Comparison of ENCODE assay signal across 1 cellular context in the genomic region with DNA sequence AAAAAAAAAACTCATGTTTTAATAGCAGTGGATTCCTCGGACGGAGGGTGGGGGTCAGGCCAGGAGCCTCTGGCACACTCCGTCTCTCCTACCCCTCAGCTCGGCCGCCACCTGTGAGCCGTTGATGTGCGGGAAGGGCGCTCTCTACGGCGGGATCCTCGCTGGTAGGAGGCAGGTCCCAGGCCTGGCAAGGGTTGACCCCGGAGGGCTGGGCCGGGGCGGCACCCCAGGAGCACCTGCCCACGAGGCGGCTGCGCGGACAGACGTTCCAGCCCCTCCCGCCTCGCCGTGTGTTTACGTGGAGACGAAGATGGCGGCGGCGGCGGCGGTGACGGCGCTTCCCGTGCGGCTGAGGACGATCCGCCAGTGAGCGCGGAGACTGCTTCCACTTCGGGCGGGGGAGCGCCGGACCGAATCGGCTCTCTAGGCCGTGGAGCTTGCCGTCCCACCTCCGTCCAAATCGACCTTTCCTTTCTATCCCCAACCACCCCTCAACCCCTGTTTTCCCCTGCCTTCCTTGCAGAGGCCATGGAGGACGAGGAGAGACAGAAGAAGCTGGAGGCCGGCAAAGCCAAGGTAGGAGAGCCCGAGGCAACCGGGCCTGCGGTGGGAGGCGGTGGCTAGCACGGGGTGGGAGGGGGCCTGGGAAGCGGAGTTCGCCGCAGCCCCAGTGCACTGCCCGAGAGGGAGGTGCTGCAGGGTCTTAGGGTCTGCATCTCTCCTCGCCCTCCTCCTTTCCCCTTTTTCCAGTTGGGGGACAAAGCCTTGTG.
TF ChIP-seq lines count a peak whose summit lies in the region.

A gene (plus strand): TSS at position 291 of the 770 bp plus-strand sequence. CDS start 238 bp downstream, at position 529.

TF ChIP-seq in HepG2, 621 proteins besides CTCF, POLR2A, EP300 and RAD21 (continued from another document and continues in another):
- TF ChIP-seq, protein P1, sequence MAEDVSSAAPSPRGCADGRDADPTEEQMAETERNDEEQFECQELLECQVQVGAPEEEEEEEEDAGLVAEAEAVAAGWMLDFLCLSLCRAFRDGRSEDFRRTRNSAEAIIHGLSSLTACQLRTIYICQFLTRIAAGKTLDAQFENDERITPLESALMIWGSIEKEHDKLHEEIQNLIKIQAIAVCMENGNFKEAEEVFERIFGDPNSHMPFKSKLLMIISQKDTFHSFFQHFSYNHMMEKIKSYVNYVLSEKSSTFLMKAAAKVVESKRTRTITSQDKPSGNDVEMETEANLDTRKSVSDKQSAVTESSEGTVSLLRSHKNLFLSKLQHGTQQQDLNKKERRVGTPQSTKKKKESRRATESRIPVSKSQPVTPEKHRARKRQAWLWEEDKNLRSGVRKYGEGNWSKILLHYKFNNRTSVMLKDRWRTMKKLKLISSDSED (CRISPR knock-in tag; IDR thresholded peaks at IDR 0.05): no peak
- TF ChIP-seq, protein P2, sequence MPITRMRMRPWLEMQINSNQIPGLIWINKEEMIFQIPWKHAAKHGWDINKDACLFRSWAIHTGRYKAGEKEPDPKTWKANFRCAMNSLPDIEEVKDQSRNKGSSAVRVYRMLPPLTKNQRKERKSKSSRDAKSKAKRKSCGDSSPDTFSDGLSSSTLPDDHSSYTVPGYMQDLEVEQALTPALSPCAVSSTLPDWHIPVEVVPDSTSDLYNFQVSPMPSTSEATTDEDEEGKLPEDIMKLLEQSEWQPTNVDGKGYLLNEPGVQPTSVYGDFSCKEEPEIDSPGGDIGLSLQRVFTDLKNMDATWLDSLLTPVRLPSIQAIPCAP (CRISPR knock-in tag; IDR thresholded peaks at IDR 0.05; ENCODE audit: low read depth): no peak
- TF ChIP-seq, protein P3, sequence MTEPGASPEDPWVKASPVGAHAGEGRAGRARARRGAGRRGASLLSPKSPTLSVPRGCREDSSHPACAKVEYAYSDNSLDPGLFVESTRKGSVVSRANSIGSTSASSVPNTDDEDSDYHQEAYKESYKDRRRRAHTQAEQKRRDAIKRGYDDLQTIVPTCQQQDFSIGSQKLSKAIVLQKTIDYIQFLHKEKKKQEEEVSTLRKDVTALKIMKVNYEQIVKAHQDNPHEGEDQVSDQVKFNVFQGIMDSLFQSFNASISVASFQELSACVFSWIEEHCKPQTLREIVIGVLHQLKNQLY (CRISPR knock-in tag; IDR thresholded peaks at IDR 0.05): 0 out of 2 replicates have a peak, but pooled peaks have one; percentile 76
- TF ChIP-seq, protein P4, sequence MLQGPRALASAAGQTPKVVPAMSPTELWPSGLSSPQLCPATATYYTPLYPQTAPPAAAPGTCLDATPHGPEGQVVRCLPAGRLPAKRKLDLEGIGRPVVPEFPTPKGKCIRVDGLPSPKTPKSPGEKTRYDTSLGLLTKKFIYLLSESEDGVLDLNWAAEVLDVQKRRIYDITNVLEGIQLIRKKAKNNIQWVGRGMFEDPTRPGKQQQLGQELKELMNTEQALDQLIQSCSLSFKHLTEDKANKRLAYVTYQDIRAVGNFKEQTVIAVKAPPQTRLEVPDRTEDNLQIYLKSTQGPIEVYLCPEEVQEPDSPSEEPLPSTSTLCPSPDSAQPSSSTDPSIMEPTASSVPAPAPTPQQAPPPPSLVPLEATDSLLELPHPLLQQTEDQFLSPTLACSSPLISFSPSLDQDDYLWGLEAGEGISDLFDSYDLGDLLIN (CRISPR knock-in tag; IDR thresholded peaks at IDR 0.05; ENCODE audit: borderline replicate concordance): no peak
- TF ChIP-seq ZNF605 (CRISPR knock-in tag; IDR thresholded peaks at IDR 0.05) (peak; percentile 80), NFIC (IDR thresholded peaks at IDR 0.05; ENCODE audit: low read length) (no peak), ZNF564 (CRISPR knock-in tag; IDR thresholded peaks at IDR 0.05) (peak; percentile 84; the same call in 1 of the 2 replicates), DR1 (CRISPR knock-in tag; IDR thresholded peaks at IDR 0.05) (peak; percentile 82; the same call in 1 of the 2 replicates), TBP (CRISPR knock-in tag; IDR thresholded peaks at IDR 0.05) (no peak), KMT2A (CRISPR knock-in tag; IDR thresholded peaks at IDR 0.05) (peak; percentile 63; the same call in 1 of the 2 replicates), ELF3 (CRISPR knock-in tag; IDR thresholded peaks at IDR 0.05) (peak; percentile 69; the same call in 1 of the 2 replicates), ZNF317 (CRISPR knock-in tag; IDR thresholded peaks at IDR 0.05) (peak; percentile 87), ZSCAN9 (CRISPR knock-in tag; IDR thresholded peaks at IDR 0.05; ENCODE audit: borderline replicate concordance) (peak; percentile 23; the same call in 1 of the 2 replicates), PHB2 (IDR thresholded peaks at IDR 0.05; ENCODE audit: partially characterized antibody) (no peak), NR1H2 (CRISPR knock-in tag; IDR thresholded peaks at IDR 0.05; ENCODE audit: borderline replicate concordance, low read depth) (no peak), SAFB2 (CRISPR knock-in tag; IDR thresholded peaks at IDR 0.05; ENCODE audit: borderline replicate concordance, low read depth) (peak; percentile 58; the same call in 1 of the 2 replicates), KLF12 (CRISPR knock-in tag; IDR thresholded peaks at IDR 0.05; ENCODE audit: borderline replicate concordance) (peak; percentile 89), NPAS2 (CRISPR knock-in tag; IDR thresholded peaks at IDR 0.05; ENCODE audit: borderline replicate concordance) (no peak), ZMYM3 (CRISPR knock-in tag; IDR thresholded peaks at IDR 0.05) (peak; percentile 75)
- TF ChIP-seq, protein P5, sequence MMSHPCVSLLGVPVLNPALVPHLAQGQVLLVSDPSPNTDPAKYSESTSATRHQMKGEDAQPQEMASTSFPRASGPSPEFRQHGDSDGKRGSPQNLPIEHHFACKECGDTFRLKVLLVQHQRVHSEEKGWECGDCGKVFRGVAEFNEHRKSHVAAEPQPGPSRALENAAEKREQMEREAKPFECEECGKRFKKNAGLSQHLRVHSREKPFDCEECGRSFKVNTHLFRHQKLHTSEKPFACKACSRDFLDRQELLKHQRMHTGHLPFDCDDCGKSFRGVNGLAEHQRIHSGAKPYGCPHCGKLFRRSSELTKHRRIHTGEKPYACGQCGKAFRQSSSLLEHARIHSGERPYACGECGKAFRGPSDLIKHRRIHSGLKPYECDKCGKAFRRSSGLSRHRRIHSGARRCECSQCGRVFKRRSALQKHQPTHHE (CRISPR knock-in tag; IDR thresholded peaks at IDR 0.05; ENCODE audit: borderline replicate concordance): no peak
- TF ChIP-seq, protein P6, sequence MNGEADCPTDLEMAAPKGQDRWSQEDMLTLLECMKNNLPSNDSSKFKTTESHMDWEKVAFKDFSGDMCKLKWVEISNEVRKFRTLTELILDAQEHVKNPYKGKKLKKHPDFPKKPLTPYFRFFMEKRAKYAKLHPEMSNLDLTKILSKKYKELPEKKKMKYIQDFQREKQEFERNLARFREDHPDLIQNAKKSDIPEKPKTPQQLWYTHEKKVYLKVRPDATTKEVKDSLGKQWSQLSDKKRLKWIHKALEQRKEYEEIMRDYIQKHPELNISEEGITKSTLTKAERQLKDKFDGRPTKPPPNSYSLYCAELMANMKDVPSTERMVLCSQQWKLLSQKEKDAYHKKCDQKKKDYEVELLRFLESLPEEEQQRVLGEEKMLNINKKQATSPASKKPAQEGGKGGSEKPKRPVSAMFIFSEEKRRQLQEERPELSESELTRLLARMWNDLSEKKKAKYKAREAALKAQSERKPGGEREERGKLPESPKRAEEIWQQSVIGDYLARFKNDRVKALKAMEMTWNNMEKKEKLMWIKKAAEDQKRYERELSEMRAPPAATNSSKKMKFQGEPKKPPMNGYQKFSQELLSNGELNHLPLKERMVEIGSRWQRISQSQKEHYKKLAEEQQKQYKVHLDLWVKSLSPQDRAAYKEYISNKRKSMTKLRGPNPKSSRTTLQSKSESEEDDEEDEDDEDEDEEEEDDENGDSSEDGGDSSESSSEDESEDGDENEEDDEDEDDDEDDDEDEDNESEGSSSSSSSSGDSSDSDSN (CRISPR knock-in tag; IDR thresholded peaks at IDR 0.05): peak; percentile 99
- TF ChIP-seq, protein P7, sequence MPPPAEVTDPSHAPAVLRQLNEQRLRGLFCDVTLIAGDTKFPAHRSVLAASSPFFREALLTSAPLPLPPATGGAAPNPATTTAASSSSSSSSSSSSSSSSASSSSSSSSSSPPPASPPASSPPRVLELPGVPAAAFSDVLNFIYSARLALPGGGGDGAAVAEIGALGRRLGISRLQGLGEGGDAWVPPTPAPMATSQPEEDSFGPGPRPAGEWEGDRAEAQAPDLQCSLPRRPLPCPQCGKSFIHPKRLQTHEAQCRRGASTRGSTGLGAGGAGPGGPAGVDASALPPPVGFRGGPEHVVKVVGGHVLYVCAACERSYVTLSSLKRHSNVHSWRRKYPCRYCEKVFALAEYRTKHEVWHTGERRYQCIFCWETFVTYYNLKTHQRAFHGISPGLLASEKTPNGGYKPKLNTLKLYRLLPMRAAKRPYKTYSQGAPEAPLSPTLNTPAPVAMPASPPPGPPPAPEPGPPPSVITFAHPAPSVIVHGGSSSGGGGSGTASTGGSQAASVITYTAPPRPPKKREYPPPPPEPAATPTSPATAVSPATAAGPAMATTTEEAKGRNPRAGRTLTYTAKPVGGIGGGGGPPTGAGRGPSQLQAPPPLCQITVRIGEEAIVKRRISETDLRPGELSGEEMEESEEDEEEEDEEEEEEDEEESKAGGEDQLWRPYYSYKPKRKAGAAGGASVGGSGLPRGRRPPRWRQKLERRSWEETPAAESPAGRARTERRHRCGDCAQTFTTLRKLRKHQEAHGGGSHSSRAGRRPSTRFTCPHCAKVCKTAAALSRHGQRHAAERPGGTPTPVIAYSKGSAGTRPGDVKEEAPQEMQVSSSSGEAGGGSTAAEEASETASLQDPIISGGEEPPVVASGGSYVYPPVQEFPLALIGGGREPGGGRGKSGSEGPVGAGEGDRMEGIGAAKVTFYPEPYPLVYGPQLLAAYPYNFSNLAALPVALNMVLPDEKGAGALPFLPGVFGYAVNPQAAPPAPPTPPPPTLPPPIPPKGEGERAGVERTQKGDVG (CRISPR knock-in tag; IDR thresholded peaks at IDR 0.05; ENCODE audit: borderline replicate concordance): no peak
- TF ChIP-seq, protein P8, sequence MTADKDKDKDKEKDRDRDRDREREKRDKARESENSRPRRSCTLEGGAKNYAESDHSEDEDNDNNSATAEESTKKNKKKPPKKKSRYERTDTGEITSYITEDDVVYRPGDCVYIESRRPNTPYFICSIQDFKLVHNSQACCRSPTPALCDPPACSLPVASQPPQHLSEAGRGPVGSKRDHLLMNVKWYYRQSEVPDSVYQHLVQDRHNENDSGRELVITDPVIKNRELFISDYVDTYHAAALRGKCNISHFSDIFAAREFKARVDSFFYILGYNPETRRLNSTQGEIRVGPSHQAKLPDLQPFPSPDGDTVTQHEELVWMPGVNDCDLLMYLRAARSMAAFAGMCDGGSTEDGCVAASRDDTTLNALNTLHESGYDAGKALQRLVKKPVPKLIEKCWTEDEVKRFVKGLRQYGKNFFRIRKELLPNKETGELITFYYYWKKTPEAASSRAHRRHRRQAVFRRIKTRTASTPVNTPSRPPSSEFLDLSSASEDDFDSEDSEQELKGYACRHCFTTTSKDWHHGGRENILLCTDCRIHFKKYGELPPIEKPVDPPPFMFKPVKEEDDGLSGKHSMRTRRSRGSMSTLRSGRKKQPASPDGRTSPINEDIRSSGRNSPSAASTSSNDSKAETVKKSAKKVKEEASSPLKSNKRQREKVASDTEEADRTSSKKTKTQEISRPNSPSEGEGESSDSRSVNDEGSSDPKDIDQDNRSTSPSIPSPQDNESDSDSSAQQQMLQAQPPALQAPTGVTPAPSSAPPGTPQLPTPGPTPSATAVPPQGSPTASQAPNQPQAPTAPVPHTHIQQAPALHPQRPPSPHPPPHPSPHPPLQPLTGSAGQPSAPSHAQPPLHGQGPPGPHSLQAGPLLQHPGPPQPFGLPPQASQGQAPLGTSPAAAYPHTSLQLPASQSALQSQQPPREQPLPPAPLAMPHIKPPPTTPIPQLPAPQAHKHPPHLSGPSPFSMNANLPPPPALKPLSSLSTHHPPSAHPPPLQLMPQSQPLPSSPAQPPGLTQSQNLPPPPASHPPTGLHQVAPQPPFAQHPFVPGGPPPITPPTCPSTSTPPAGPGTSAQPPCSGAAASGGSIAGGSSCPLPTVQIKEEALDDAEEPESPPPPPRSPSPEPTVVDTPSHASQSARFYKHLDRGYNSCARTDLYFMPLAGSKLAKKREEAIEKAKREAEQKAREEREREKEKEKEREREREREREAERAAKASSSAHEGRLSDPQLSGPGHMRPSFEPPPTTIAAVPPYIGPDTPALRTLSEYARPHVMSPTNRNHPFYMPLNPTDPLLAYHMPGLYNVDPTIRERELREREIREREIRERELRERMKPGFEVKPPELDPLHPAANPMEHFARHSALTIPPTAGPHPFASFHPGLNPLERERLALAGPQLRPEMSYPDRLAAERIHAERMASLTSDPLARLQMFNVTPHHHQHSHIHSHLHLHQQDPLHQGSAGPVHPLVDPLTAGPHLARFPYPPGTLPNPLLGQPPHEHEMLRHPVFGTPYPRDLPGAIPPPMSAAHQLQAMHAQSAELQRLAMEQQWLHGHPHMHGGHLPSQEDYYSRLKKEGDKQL (CRISPR knock-in tag; IDR thresholded peaks at IDR 0.05; ENCODE audit: low read depth): no peak
- TF ChIP-seq, protein P9, sequence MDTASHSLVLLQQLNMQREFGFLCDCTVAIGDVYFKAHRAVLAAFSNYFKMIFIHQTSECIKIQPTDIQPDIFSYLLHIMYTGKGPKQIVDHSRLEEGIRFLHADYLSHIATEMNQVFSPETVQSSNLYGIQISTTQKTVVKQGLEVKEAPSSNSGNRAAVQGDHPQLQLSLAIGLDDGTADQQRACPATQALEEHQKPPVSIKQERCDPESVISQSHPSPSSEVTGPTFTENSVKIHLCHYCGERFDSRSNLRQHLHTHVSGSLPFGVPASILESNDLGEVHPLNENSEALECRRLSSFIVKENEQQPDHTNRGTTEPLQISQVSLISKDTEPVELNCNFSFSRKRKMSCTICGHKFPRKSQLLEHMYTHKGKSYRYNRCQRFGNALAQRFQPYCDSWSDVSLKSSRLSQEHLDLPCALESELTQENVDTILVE (CRISPR knock-in tag; IDR thresholded peaks at IDR 0.05): peak; percentile 79
- TF ChIP-seq, protein P10, sequence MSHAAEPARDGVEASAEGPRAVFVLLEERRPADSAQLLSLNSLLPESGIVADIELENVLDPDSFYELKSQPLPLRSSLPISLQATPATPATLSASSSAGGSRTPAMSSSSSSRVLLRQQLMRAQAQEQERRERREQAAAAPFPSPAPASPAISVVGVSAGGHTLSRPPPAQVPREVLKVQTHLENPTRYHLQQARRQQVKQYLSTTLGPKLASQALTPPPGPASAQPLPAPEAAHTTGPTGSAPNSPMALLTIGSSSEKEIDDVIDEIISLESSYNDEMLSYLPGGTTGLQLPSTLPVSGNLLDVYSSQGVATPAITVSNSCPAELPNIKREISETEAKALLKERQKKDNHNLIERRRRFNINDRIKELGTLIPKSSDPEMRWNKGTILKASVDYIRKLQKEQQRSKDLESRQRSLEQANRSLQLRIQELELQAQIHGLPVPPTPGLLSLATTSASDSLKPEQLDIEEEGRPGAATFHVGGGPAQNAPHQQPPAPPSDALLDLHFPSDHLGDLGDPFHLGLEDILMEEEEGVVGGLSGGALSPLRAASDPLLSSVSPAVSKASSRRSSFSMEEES (CRISPR knock-in tag; IDR thresholded peaks at IDR 0.05): no peak
